In the genomic region with DNA sequence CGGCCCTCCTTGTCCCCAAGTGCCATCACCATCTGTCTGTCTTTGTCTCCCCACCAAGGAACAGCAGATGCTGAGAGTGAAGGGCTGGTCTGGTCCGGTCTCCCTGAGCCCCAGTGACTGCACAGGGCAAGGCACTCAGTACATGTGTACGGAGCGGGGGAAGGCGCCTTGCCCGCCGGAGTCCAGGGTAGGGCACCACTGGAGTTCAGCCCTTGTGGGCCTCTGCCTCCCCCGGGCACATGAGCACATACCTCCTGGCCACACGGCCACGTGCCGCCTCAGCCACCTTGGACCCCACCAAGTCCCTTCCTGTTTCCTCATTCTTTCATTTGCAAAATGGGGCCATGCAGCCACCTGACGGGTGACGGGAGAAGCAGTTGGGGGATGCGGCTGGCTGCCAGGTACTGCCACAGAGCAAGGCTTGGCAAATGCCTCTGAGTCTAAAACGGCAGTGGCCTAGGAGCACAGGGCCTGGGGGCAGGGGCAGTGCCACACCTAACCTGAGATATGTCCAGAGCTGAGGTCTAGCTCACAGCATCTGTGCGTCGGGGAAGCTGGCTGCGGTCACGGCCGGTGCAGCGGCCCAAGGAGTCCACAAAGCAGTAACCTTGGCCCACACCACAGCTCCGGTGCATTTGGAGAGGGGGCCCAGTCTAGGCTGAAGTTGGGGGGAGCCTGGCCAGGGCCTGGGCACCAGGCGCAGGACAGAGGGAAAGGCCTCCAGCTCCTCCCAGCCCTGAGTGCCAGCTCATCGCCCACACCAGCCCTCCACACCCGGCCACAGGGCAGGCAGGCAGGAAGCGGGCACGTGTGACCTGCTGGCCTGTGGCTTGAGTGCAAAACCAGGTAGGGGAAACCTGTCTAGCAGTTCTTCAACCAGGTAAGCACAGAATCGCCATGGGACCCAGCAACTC, we compare ENCODE assay signal across 18 cellular contexts. TPM values are rescaled to one million over a fixed set of nuclear protein-coding genes. Genes with fewer than 3 reads are reported as not detected.
DNase-seq lines count a peak whose midpoint lies in the region; ATAC-seq and TF ChIP-seq lines count a peak whose summit lies in the region.
"Had no signal": no experiment of that assay in that cellular context is flagged by ENCODE, and none has a peak within 500 bp of the region (broad histone marks: within the 10 kb centered on the region; RNA-seq: fewer than 3 reads in every experiment).

No MANE protein-coding gene starts in this region.

- H4K20me1 ChIP-seq in PC-9 (ENCODE audit: insufficient read depth) = peaks cover 9% of the 10 kb centered on the region; the same call in 1 of the 2 replicates

- intact Hi-C loops in PC-9 (cut with micrococcal nuclease; ENCODE audit: unreplicated experiment) (loop anchor here (1.0 kb wide), 7 partner anchors 13 to 136 kb away; a partner anchor contains a TSS), upper lobe of right lung (cut with DNase I) (no loop called here), esophagus muscularis mucosa (cut with DNase I) (no loop called here)

- no peaks in the 10 kb centered on the region for H3K9me3 ChIP-seq in PC-9 (ENCODE audit: insufficient read depth, low read depth)
- H3K9me3 ChIP-seq in upper lobe of right lung = no peaks in the 10 kb centered on the region
- no peaks in the 10 kb centered on the region for H3K9me3 ChIP-seq in esophagus muscularis mucosa
- H3K9me3 ChIP-seq: A549, gastrocnemius medialis, neutrophil, tibial artery had no signal

- 88% methylated on average over 18 of the region's 28 CpGs for WGBS in esophagus muscularis mucosa

- H3K27me3 ChIP-seq in PC-9 (ENCODE audit: insufficient read depth, low read depth) (no peaks in the 10 kb centered on the region), upper lobe of right lung (peaks cover 4% of the 10 kb centered on the region), esophagus muscularis mucosa (peaks cover 0 to 17% (median 3%) of the 10 kb centered on the region in 4 donors)
- H3K27me3 ChIP-seq: neutrophil, tibial artery had no signal

- H3K9me2 ChIP-seq in PC-9 (ENCODE audit: insufficient read depth) = no peaks in the 10 kb centered on the region

- BruUV-seq in PC-9 (replicated peaks; lab: Mats Ljungman, UMichigan) = no TSS peak

- peaks cover 42% of the 10 kb centered on the region for H3F3A ChIP-seq in PC-9 (ENCODE audit: insufficient read depth, low read depth)

- POLR2A ChIA-PET in PC-9 (lab: Charles Lee; ENCODE audit: unreplicated experiment) = interaction anchor here (0.5 to 1.2 kb wide), 5 partner anchors 11 to 934 kb away, joined by 3 to 28 read pairs (median 16); a partner anchor contains a TSS

- CTCF ChIA-PET in PC-9 (lab: Charles Lee) = interaction anchor here (0.6 to 1.1 kb wide), 3 partner anchors 26 to 514 kb away, joined by 4 to 5 read pairs (median 5); no protein-coding TSS in a partner anchor

- H3K79me2 ChIP-seq in PC-9 (ENCODE audit: low read depth) = peaks cover 62% of the 10 kb centered on the region

- H3K4me3 ChIP-seq in PC-9 = peak overlapping the region; percentile 40; the same call in 1 of the 2 replicates
- H3K4me3 ChIP-seq in upper lobe of right lung = no peak overlapping the region
- H3K4me3 ChIP-seq in esophagus muscularis mucosa = no peak overlapping the region
- H3K4me3 ChIP-seq: A549, gastrocnemius medialis, tibial artery had no signal

- peak overlapping the region; percentile 74 for H3K4me2 ChIP-seq in PC-9
- H3K4me2 ChIP-seq: A549 had no signal

- DNase-seq in activated effector memory CD4-positive, alpha-beta T cell treated with anti-CD3 and anti-CD28 coated beads, Interleukin-2, amount 50 U/mL, for 16 hours = peak; percentile 60
- no peak for DNase-seq in activated effector memory CD4-positive, alpha-beta T cell treated with Interleukin-2 at 50 U/mL for 16 hours
- DNase-seq in PC-9 (peak; percentile 99), iPS-NIHi11 (ENCODE audit: low spot score) (peak; percentile 9), upper lobe of right lung (peak; percentile 61), esophagus muscularis mucosa (ENCODE audit: extremely low spot score) (no peak), OCI-M1 (lab: John Stamatoyannopoulos, UW) (no peak)
- DNase-seq: activated B cell treated with CpG ODN at 0.5 μM for 24 hours; activated T-cell treated with anti-CD3 and anti-CD28 coated beads, Interleukin-2, amount 50 U/mL, for 1 hour; anterior cingulate cortex; effector memory CD8-positive, alpha-beta T cell; gastrocnemius medialis; HFFc6; NCI-H187 treated with DMSO at 0.1 percent for 48 hours had no signal

- no peak for ATAC-seq in upper lobe of right lung
- no peak for ATAC-seq in activated CD4-positive, CD25-positive, alpha-beta regulatory T cell treated with anti-CD3 and anti-CD28 coated beads, Interleukin-2, amount 50 U/mL, for 24 hours
- ATAC-seq: A549; effector memory CD8-positive, alpha-beta T cell; gastrocnemius medialis had no signal

- TF ChIP-seq CTCF in PC-9 (conservative IDR thresholded peaks at IDR 0.05) (no peak), upper lobe of right lung (IDR thresholded peaks at IDR 0.05) (no peak), esophagus muscularis mucosa (IDR thresholded peaks at IDR 0.05) (no peak)

- H3K4me1 ChIP-seq in PC-9 (replicated peaks; ENCODE audit: insufficient read depth) (peaks cover 75% of the 10 kb centered on the region), upper lobe of right lung (peaks cover 9% of the 10 kb centered on the region), esophagus muscularis mucosa (peaks cover 11 to 23% (median 20%) of the 10 kb centered on the region in 4 donors)
- H3K4me1 ChIP-seq: A549 had no signal

- no peak for TF ChIP-seq POLR2A in esophagus muscularis mucosa (IDR thresholded peaks at IDR 0.05; ENCODE audit: low read depth)

- H3K27ac ChIP-seq in PC-9 (peak overlapping the region; percentile 95), upper lobe of right lung (no peak overlapping the region), esophagus muscularis mucosa (replicated peaks in 1 of 4) (no peak overlapping the region)
- H3K27ac ChIP-seq: A549, gastrocnemius medialis, neutrophil, tibial artery had no signal

- no peak overlapping the region for H2AFZ ChIP-seq in PC-9

- no peaks in the 10 kb centered on the region for H3K36me3 ChIP-seq in PC-9 (ENCODE audit: low read depth)
- H3K36me3 ChIP-seq in upper lobe of right lung = no peaks in the 10 kb centered on the region
- H3K36me3 ChIP-seq in esophagus muscularis mucosa = peaks cover 0 to 9% (median 0%) of the 10 kb centered on the region in 4 donors
- H3K36me3 ChIP-seq: gastrocnemius medialis, tibial artery had no signal

- TF ChIP-seq EP300 in esophagus muscularis mucosa (IDR thresholded peaks at IDR 0.05) = no peak

RNA-seq across cellular contexts. Expression of a gene that starts 5.2 kb away (rescaled TPM):
- total RNA-seq in PC-9 (2021) = 73.9 and 102 TPM in 2 replicates
- 30.7 TPM for total RNA-seq in upper lobe of right lung
- 10 to 100 TPM; 41.9 to 94.2 (median 78.3) TPM for total RNA-seq in esophagus muscularis mucosa

RNA-seq across cellular contexts. Expression of a gene that starts 26.1 kb away (rescaled TPM):
- total RNA-seq in PC-9 (2021) = 28.9 and 29.3 TPM in 2 replicates
- total RNA-seq in upper lobe of right lung = 9.4 TPM
- 10 to 100 TPM in 2 of 4 donors, 1 to 10 TPM in 2; 6.3 to 13.3 (median 9.7) TPM for total RNA-seq in esophagus muscularis mucosa

RNA-seq across cellular contexts. Expression of a gene that starts 33.7 kb away (rescaled TPM):
- total RNA-seq in PC-9 (2021) = 0.63 TPM in 1 of 2 replicates, not detected in the other
- not detected for total RNA-seq in upper lobe of right lung
- total RNA-seq in esophagus muscularis mucosa = under 1 TPM in 2 of 4 donors, not detected in 2; 0.23 to 0.66 TPM
- total RNA-seq: activated B cell treated with CpG ODN at 0.5 μM for 24 hours, gastrocnemius medialis had no signal

Comparison
In these comparisons a context has a peak if more than half of its experiments do, and no peak if none do; other contexts are left out.
1. DNase-seq: peak in activated effector memory CD4-positive, alpha-beta T cell treated with anti-CD3 and anti-CD28 coated beads, Interleukin-2, amount 50 U/mL, for 16 hours (single experiment), PC-9 (2 of 2), iPS-NIHi11 (single experiment) and upper lobe of right lung (single experiment); none in activated effector memory CD4-positive, alpha-beta T cell treated with Interleukin-2 at 50 U/mL for 16 hours (single experiment), esophagus muscularis mucosa (single experiment) and OCI-M1 (single experiment).